In genomic region chr2:205405752-205406151, GRCh38 we compare ENCODE assay signal across 14 cellular contexts.
DNase-seq lines count a peak whose midpoint lies in the region; ATAC-seq, FAIRE-seq and TF ChIP-seq lines count a peak whose summit lies in the region.
"Had no signal": no experiment of that assay in that cellular context is flagged by ENCODE, and none has a peak within 500 bp of the region (broad histone marks: within the 10 kb centered on the region; RNA-seq: fewer than 3 reads in every experiment).

No MANE protein-coding gene starts in this region.

- no peaks in the 10 kb centered on the region for H4K20me1 ChIP-seq in astrocyte (ENCODE audit: insufficient read depth, low read length)

- H3K4me2 ChIP-seq in astrocyte (ENCODE audit: low read length), result peak overlapping the region; percentile 65
- H3K4me2 ChIP-seq: PC-9 had no signal

- no peaks in the 10 kb centered on the region for H3K9me3 ChIP-seq in heart right ventricle
- H3K9me3 ChIP-seq in right cardiac atrium (ENCODE audit: control insufficient read depth, low read length), result no peaks in the 10 kb centered on the region
- no peaks in the 10 kb centered on the region for H3K9me3 ChIP-seq in astrocyte (ENCODE audit: insufficient read depth, low read depth, low read length)
- H3K9me3 ChIP-seq in gastroesophageal sphincter, result no peaks in the 10 kb centered on the region

- peaks cover 14% of the 10 kb centered on the region for H3K4me1 Mint-ChIP-seq in astrocyte (ENCODE audit: low read depth, unreplicated experiment)

- H3K9me3 Mint-ChIP-seq in astrocyte (ENCODE audit: unreplicated experiment), result no peaks in the 10 kb centered on the region

- no peak overlapping the region for H3K4me3 Mint-ChIP-seq in astrocyte (ENCODE audit: unreplicated experiment)
- H3K4me3 Mint-ChIP-seq: activated CD8-positive, alpha-beta T cell treated with anti-CD3 and anti-CD28 coated beads, Interleukin-2, amount 10 ng/mL, durations not matched to agents 7 days and 5 days had no signal

- no peak for TF ChIP-seq EP300 in gastroesophageal sphincter (IDR thresholded peaks at IDR 0.05)

- intact Hi-C loops in heart right ventricle (cut with DNase I) (no loop called here), right cardiac atrium (cut with DNase I) (no loop called here)

- H3K4me3 ChIP-seq in heart right ventricle, result no peak overlapping the region
- H3K4me3 ChIP-seq in right cardiac atrium (ENCODE audit: low read length), result no peak overlapping the region
- peak overlapping the region; percentile 0 for H3K4me3 ChIP-seq in astrocyte (ENCODE audit: insufficient read depth, low read depth, low read length)
- no peak overlapping the region for H3K4me3 ChIP-seq in gastroesophageal sphincter
- H3K4me3 ChIP-seq: PC-9 had no signal

- DNase-seq in heart right ventricle (no peak), right cardiac atrium (no peak), astrocyte (ENCODE audit: low read depth) (peak; percentile 92), DMS79 treated with DMSO at 0.1 percent for 48 hours (lab: John Stamatoyannopoulos, UW) (no peak), NCI-H2171 treated with DMSO at 0.1 percent for 48 hours (lab: John Stamatoyannopoulos, UW) (no peak), erythroblast (lab: John Stamatoyannopoulos, UW) (no peak), T-helper 2 cell (no peak)
- DNase-seq: ACHN; activated CD8-positive, alpha-beta T cell treated with anti-CD3 and anti-CD28 coated beads, Interleukin-2, amount 10 ng/mL, durations not matched to agents 7 days and 5 days; activated naive CD4-positive, alpha-beta T cell treated with Interleukin-2 at 50 U/mL for 16 hours; DMS79; PC-9 had no signal

- H3K4me1 ChIP-seq in heart right ventricle (peaks cover 0 to 32% (median 11%) of the 10 kb centered on the region in 9 donors), right cardiac atrium (ENCODE audit: control insufficient read depth, insufficient read depth, low read length) (no peaks in the 10 kb centered on the region), astrocyte (ENCODE audit: insufficient read depth, low read length) (peaks cover 19% of the 10 kb centered on the region), gastroesophageal sphincter (peaks cover 0 to 22% (median 0%) of the 10 kb centered on the region in 3 donors)

- H3K27ac ChIP-seq in heart right ventricle, result peak overlapping the region in 1 of 10 donors; percentile 32
- no peak overlapping the region for H3K27ac ChIP-seq in right cardiac atrium (ENCODE audit: low read length)
- peak overlapping the region; percentile 42 for H3K27ac ChIP-seq in astrocyte (ENCODE audit: low read depth, low read length)
- H3K27ac ChIP-seq in gastroesophageal sphincter, result no peak overlapping the region
- H3K27ac ChIP-seq: PC-9 had no signal

- TF ChIP-seq CTCF in heart right ventricle (IDR thresholded peaks at IDR 0.05) (no peak), astrocyte (IDR thresholded peaks at IDR 0.05; ENCODE audit: insufficient read depth, low read depth, low read length) (no peak), gastroesophageal sphincter (IDR thresholded peaks at IDR 0.05) (no peak)

- no peaks in the 10 kb centered on the region for H3K79me2 ChIP-seq in astrocyte (ENCODE audit: insufficient read depth, low read length)

- no peaks in the 10 kb centered on the region for H3K36me3 Mint-ChIP-seq in astrocyte (ENCODE audit: low read depth, unreplicated experiment)

- H3K27me3 ChIP-seq in heart right ventricle (no peaks in the 10 kb centered on the region), right cardiac atrium (ENCODE audit: control insufficient read depth, insufficient read depth) (no peaks in the 10 kb centered on the region), astrocyte (ENCODE audit: insufficient read depth, low read length) (no peaks in the 10 kb centered on the region), gastroesophageal sphincter (no peaks in the 10 kb centered on the region)

- no peak overlapping the region for H2AFZ ChIP-seq in astrocyte (ENCODE audit: low read depth, low read length)
- H2AFZ ChIP-seq: PC-9 had no signal

- TF ChIP-seq POLR2A in gastroesophageal sphincter (IDR thresholded peaks at IDR 0.05), result no peak
- TF ChIP-seq POLR2A in erythroblast (IDR thresholded peaks at IDR 0.05; ENCODE audit: low read length), result no peak

- ATAC-seq in heart right ventricle, result peak in 6 of 8 donors; percentile 17 to 86 (median 66)
- no peak for ATAC-seq in right cardiac atrium
- peak; percentile 60 for ATAC-seq in gastroesophageal sphincter
- ATAC-seq: activated CD8-positive, alpha-beta T cell treated with anti-CD3 and anti-CD28 coated beads, Interleukin-2, amount 10 ng/mL, durations not matched to agents 7 days and 5 days had no signal

- peaks cover 2% of the 10 kb centered on the region for H3K27me3 Mint-ChIP-seq in astrocyte (ENCODE audit: low read depth, unreplicated experiment)

- WGBS in heart right ventricle, 2 donors, result 58 to 71% methylated on average over 3 of the region's 3 CpGs
- WGBS in right cardiac atrium, result 52% methylated on average over 3 of the region's 3 CpGs
- 28 to 50% methylated on average over 3 of the region's 3 CpGs for WGBS in gastroesophageal sphincter (ENCODE audit: low coverage in 1 of 2), 2 donors

- no peak overlapping the region for H3K27ac Mint-ChIP-seq in astrocyte (ENCODE audit: unreplicated experiment)
- H3K27ac Mint-ChIP-seq: activated CD8-positive, alpha-beta T cell treated with anti-CD3 and anti-CD28 coated beads, Interleukin-2, amount 10 ng/mL, durations not matched to agents 7 days and 5 days had no signal

- H3K36me3 ChIP-seq in heart right ventricle, result no peaks in the 10 kb centered on the region
- H3K36me3 ChIP-seq in astrocyte (ENCODE audit: insufficient read depth, low read length), result no peaks in the 10 kb centered on the region
- no peaks in the 10 kb centered on the region for H3K36me3 ChIP-seq in gastroesophageal sphincter

- H3K9ac ChIP-seq in astrocyte (ENCODE audit: low read length), result no peak overlapping the region

- peak; percentile 97 for FAIRE-seq in astrocyte (lab: Jason Lieb, UNC)
- FAIRE-seq: GM18507 had no signal

Comparison
In these comparisons a context has a peak if more than half of its experiments do, and no peak if none do; other contexts are left out.
1. ATAC-seq: peak in heart right ventricle (6 of 8) and gastroesophageal sphincter (single experiment); none in right cardiac atrium (0 of 2).